28 cellular contexts compared by ENCODE assay signal in the genomic region with DNA sequence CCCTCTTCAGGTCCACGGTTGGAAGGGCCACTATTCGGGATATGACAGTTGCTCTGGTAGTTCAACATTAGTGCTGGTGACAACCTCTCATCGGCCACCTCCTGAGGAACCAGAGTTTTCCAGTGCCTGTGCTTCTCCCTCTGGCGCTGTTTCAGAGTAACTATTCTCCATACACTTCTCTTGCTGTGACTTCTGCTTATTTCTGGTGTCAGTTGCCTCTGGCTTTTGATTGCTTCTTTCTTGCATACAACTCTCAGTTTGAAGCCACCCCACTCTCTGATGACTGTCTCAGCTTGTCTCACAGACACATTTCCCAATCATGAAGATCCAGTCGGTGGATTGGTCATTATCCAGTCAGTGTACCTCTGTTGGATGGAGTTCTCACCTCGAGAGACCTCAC. TPM values are rescaled to one million over a fixed set of nuclear protein-coding genes. Genes with fewer than 3 reads are reported as not detected.
A peak's percentile ranks its signal among the peaks of the same experiment; 100 is the strongest.
DNase-seq lines count a peak whose midpoint lies in the region; ATAC-seq, FAIRE-seq and TF ChIP-seq lines count a peak whose summit lies in the region.
"Had no signal": no experiment of that assay in that cellular context is flagged by ENCODE, and none has a peak within 500 bp of the region (broad histone marks: within the 10 kb centered on the region; RNA-seq: fewer than 3 reads in every experiment).

No MANE protein-coding gene starts in this region.

- no peaks in the 10 kb centered on the region for H3K9me3 Mint-ChIP-seq in activated CD4-positive, alpha-beta memory T cell treated with anti-CD3 and anti-CD28 coated beads, Interleukin-2, amount 10 ng/mL, durations not matched to agents 7 days and 5 days
- H3K9me3 Mint-ChIP-seq: CD4-positive, alpha-beta memory T cell; GM23338 had no signal

- H3K27me3 ChIP-seq in upper lobe of right lung = no peaks in the 10 kb centered on the region
- H3K27me3 ChIP-seq in BE2C = peaks cover 42% of the 10 kb centered on the region
- H3K27me3 ChIP-seq: MG63 had no signal

- no peak overlapping the region for H3K9ac ChIP-seq in kidney (ENCODE audit: low read length in 2 of 2)
- H3K9ac ChIP-seq: SK-N-SH had no signal

- H3K27ac Mint-ChIP-seq in activated CD4-positive, alpha-beta memory T cell treated with anti-CD3 and anti-CD28 coated beads, Interleukin-2, amount 10 ng/mL, durations not matched to agents 7 days and 5 days = no peak overlapping the region
- H3K27ac Mint-ChIP-seq: GM23338 had no signal

- peak; percentile 17 for DNase-seq in SIG-M5 treated with dmso at 0.1 percent for 504 hours (lab: John Stamatoyannopoulos, UW; ENCODE audit: unreplicated experiment)
- DNase-seq in SIG-M5 (lab: John Stamatoyannopoulos, UW) = no peak
- peak; percentile 14 for DNase-seq in NOMO-1 treated with dmso at 0.1 percent for 144 hours (lab: John Stamatoyannopoulos, UW; ENCODE audit: unreplicated experiment)
- peak; percentile 17 for DNase-seq in kidney
- DNase-seq in upper lobe of right lung = no peak
- DNase-seq in BE2C = no peak
- DNase-seq in D341Med (ENCODE audit: low spot score) = no peak
- no peak for DNase-seq in activated CD4-positive, alpha-beta memory T cell treated with anti-CD3 and anti-CD28 coated beads, Interleukin-2, amount 10 ng/mL, durations not matched to agents 7 days and 5 days
- DNase-seq: 8988T; Calu3; CD4-positive, alpha-beta memory T cell; HCEC 1CT; IMR-90; Kasumi-1; MG63; NCI-H1105 treated with DMSO at 0.1 percent for 48 hours; NCI-H1694 treated with DMSO at 0.1 percent for 48 hours; NCI-H2107; NCI-H226; NCI-H524 treated with DMSO at 0.1 percent for 48 hours; Right ventricle myocardium superior; SK-N-SH had no signal

- CTCF ChIA-PET in activated CD4-positive, alpha-beta memory T cell treated with anti-CD3 and anti-CD28 coated beads, Interleukin-2, amount 10 ng/mL, durations not matched to agents 7 days and 5 days (lab: Charles Lee) = no interaction called here

- H3K4me3 ChIP-seq in kidney (ENCODE audit: low read length in 2 of 2) = no peak overlapping the region
- H3K4me3 ChIP-seq in upper lobe of right lung = no peak overlapping the region
- no peak overlapping the region for H3K4me3 ChIP-seq in BE2C (ENCODE audit: low read depth, low read length)
- H3K4me3 ChIP-seq: GM23338, MG63 had no signal

- H3K27ac ChIP-seq in kidney (ENCODE audit: low read depth in 2 of 2, low read length in 2 of 2) (no peak overlapping the region), upper lobe of right lung (peak overlapping the region; percentile 51)

- no peaks in the 10 kb centered on the region for H3K36me3 Mint-ChIP-seq in activated CD4-positive, alpha-beta memory T cell treated with anti-CD3 and anti-CD28 coated beads, Interleukin-2, amount 10 ng/mL, durations not matched to agents 7 days and 5 days (ENCODE audit: low read depth)
- H3K36me3 Mint-ChIP-seq: CD4-positive, alpha-beta memory T cell had no signal

- H3K36me3 ChIP-seq in kidney (ENCODE audit: control insufficient read depth in 1 of 2, insufficient read depth in 2 of 2, low read length in 2 of 2) (no peaks in the 10 kb centered on the region), upper lobe of right lung (no peaks in the 10 kb centered on the region), BE2C (no peaks in the 10 kb centered on the region)
- H3K36me3 ChIP-seq: MG63 had no signal

- H3K4me1 ChIP-seq in kidney (ENCODE audit: control insufficient read depth in 1 of 2, insufficient read depth in 1 of 2, low read depth in 1 of 2, low read length in 2 of 2) = no peaks in the 10 kb centered on the region
- H3K4me1 ChIP-seq in upper lobe of right lung = no peaks in the 10 kb centered on the region
- no peaks in the 10 kb centered on the region for H3K4me1 ChIP-seq in BE2C

- FAIRE-seq in kidney (lab: Jason Lieb, UNC) = no peak
- FAIRE-seq: GM12891, GM19239, RCC 7860 had no signal

- H3K9me3 ChIP-seq in kidney (ENCODE audit: control insufficient read depth in 1 of 2, low read length in 2 of 2) (no peaks in the 10 kb centered on the region), upper lobe of right lung (no peaks in the 10 kb centered on the region), BE2C (no peaks in the 10 kb centered on the region)
- H3K9me3 ChIP-seq: MG63, SK-N-SH had no signal

- H3K4me1 Mint-ChIP-seq in activated CD4-positive, alpha-beta memory T cell treated with anti-CD3 and anti-CD28 coated beads, Interleukin-2, amount 10 ng/mL, durations not matched to agents 7 days and 5 days = peaks cover 26% of the 10 kb centered on the region
- H3K4me1 Mint-ChIP-seq: GM23338 had no signal

- TF ChIP-seq CTCF in kidney (IDR thresholded peaks at IDR 0.05; ENCODE audit: borderline replicate concordance, extremely low read depth, insufficient read depth) (no peak), upper lobe of right lung (IDR thresholded peaks at IDR 0.05) (no peak), BE2C (IDR thresholded peaks at IDR 0.05; ENCODE audit: low read depth, low read length) (no peak)

- intact Hi-C loops in kidney (cut with DNase I) (no loop called here), upper lobe of right lung (cut with DNase I) (no loop called here)

- H3K27me3 Mint-ChIP-seq in activated CD4-positive, alpha-beta memory T cell treated with anti-CD3 and anti-CD28 coated beads, Interleukin-2, amount 10 ng/mL, durations not matched to agents 7 days and 5 days = peaks cover 19% of the 10 kb centered on the region

- POLR2A ChIA-PET in activated CD4-positive, alpha-beta memory T cell treated with anti-CD3 and anti-CD28 coated beads, Interleukin-2, amount 10 ng/mL, durations not matched to agents 7 days and 5 days (lab: Charles Lee) = no interaction called here

- peak; percentile 64 for ATAC-seq in upper lobe of right lung
- ATAC-seq: GM23338 had no signal

- H3K4me3 Mint-ChIP-seq in activated CD4-positive, alpha-beta memory T cell treated with anti-CD3 and anti-CD28 coated beads, Interleukin-2, amount 10 ng/mL, durations not matched to agents 7 days and 5 days = no peak overlapping the region
- H3K4me3 Mint-ChIP-seq: CD4-positive, alpha-beta memory T cell; GM23338 had no signal

RNA-seq across cellular contexts. Expression of a gene that starts 3.4 kb away (rescaled TPM):
- 0.88 TPM for total RNA-seq in kidney
- polyA plus RNA-seq in kidney (ENCODE audit: insufficient read depth, low read depth, low replicate concordance) = 31.3 TPM
- not detected for total RNA-seq in upper lobe of right lung
- not detected for polyA plus RNA-seq in BE2C (2012; ENCODE audit: insufficient read depth, insufficient read length, low read depth)
- total RNA-seq in activated CD4-positive, alpha-beta memory T cell treated with anti-CD3 and anti-CD28 coated beads, Interleukin-2, amount 10 ng/mL, durations not matched to agents 7 days and 5 days = under 1 TPM in 1 of 2 experiments, not detected in 1; 0.35 TPM
- total RNA-seq: CD4-positive, alpha-beta memory T cell; GM23338; HT1080; IMR-90; Right ventricle myocardium superior had no signal
- polyA plus RNA-seq: AG04450; CD4-positive, alpha-beta memory T cell; GM23338; IMR-90; SK-N-SH had no signal

RNA-seq across cellular contexts. Expression of a gene that starts 17.9 kb away (rescaled TPM):
- 3.0 TPM for total RNA-seq in kidney
- polyA plus RNA-seq in kidney (ENCODE audit: insufficient read depth, low read depth, low replicate concordance) = 2.5 TPM
- 5.6 TPM for total RNA-seq in upper lobe of right lung
- polyA plus RNA-seq in BE2C (2012; ENCODE audit: insufficient read depth, insufficient read length, low read depth) = not detected
- total RNA-seq in activated CD4-positive, alpha-beta memory T cell treated with anti-CD3 and anti-CD28 coated beads, Interleukin-2, amount 10 ng/mL, durations not matched to agents 7 days and 5 days = under 1 TPM in 1 of 2 experiments, not detected in 1; 0.40 TPM
- total RNA-seq: HT1080, IMR-90 had no signal
- polyA plus RNA-seq: AG04450; CD4-positive, alpha-beta memory T cell had no signal

RNA-seq across cellular contexts. Expression of a gene that starts 20.5 kb away (rescaled TPM):
- total RNA-seq in kidney (0.35 TPM), upper lobe of right lung (not detected)
- 12.5 TPM for polyA plus RNA-seq in kidney (ENCODE audit: insufficient read depth, low read depth, low replicate concordance)
- polyA plus RNA-seq in BE2C (2012; ENCODE audit: insufficient read depth, insufficient read length, low read depth) = 0.99 TPM
- total RNA-seq in activated CD4-positive, alpha-beta memory T cell treated with anti-CD3 and anti-CD28 coated beads, Interleukin-2, amount 10 ng/mL, durations not matched to agents 7 days and 5 days = not detected
- total RNA-seq: CD4-positive, alpha-beta memory T cell; HT1080; IMR-90; Right ventricle myocardium superior had no signal
- polyA plus RNA-seq: AG04450; CD4-positive, alpha-beta memory T cell; IMR-90; SK-N-SH had no signal

RNA-seq across cellular contexts. Expression of a gene that starts 27.7 kb away (rescaled TPM):
- total RNA-seq in kidney = 103 TPM
- polyA plus RNA-seq in kidney (ENCODE audit: insufficient read depth, low read depth, low replicate concordance) = 317 TPM
- 91.0 TPM for total RNA-seq in upper lobe of right lung
- polyA plus RNA-seq in BE2C (2012; ENCODE audit: insufficient read depth, insufficient read length, low read depth) = 203 TPM
- total RNA-seq in activated CD4-positive, alpha-beta memory T cell treated with anti-CD3 and anti-CD28 coated beads, Interleukin-2, amount 10 ng/mL, durations not matched to agents 7 days and 5 days = 100 to 1,000 TPM; 118 to 121 TPM

RNA-seq across cellular contexts. Expression of a gene that starts 28.6 kb away (rescaled TPM):
- total RNA-seq in kidney = 83.0 TPM
- 22.5 TPM for polyA plus RNA-seq in kidney (ENCODE audit: insufficient read depth, low read depth, low replicate concordance)
- 169 TPM for total RNA-seq in upper lobe of right lung
- polyA plus RNA-seq in BE2C (2012; ENCODE audit: insufficient read depth, insufficient read length, low read depth) = 0.99 TPM
- 1 to 10 TPM; 2.2 to 2.6 TPM for total RNA-seq in activated CD4-positive, alpha-beta memory T cell treated with anti-CD3 and anti-CD28 coated beads, Interleukin-2, amount 10 ng/mL, durations not matched to agents 7 days and 5 days

Comparison
In these comparisons a context has a peak if more than half of its experiments do, and no peak if none do; other contexts are left out.
1. DNase-seq: peak in SIG-M5 treated with dmso at 0.1 percent for 504 hours (single experiment), NOMO-1 treated with dmso at 0.1 percent for 144 hours (single experiment) and kidney (single experiment); none in SIG-M5 (single experiment), upper lobe of right lung (single experiment), BE2C (single experiment), D341Med (single experiment) and activated CD4-positive, alpha-beta memory T cell treated with anti-CD3 and anti-CD28 coated beads, Interleukin-2, amount 10 ng/mL, durations not matched to agents 7 days and 5 days (single experiment).